Comparison of ENCODE assay signal across 9 cellular contexts in the genomic region with DNA sequence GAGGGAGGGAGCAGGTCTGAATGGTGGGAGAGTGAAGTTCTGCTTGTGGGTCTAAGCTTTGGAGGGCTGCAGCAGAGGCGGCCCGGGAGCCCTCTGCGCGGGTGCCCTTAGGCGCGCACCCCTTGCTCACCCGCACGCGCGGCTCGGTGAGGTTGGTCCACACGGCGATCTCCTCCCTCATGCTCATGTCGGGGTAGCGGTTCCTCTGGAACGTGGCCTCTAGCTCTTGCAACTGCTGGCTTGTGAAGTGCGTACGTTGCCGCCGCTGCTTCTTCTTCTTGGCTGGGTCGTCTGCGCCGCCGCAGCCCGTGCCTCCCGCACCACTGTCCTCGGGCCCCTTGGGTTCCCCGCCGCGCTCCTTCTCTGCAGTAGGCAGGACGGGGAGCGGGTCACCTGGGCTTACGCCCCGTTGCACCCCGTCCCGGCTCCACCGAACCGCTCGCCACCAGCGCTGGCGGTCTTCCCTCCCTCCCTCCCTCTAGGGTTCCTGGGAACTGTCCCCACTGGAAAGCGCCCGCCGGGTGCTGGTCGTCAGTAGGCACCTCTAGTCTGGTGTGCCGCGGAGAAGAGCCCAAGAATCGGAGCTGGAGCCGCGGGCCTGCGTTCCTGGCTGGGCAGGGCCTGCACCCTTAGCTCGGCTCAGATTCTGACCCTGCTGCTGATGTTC. TPM values are rescaled to one million over a fixed set of nuclear protein-coding genes. Genes with fewer than 3 reads are reported as not detected.
DNase-seq lines count a peak whose midpoint lies in the region; ATAC-seq and TF ChIP-seq lines count a peak whose summit lies in the region.
"Had no signal": no experiment of that assay in that cellular context is flagged by ENCODE, and none has a peak within 500 bp of the region (broad histone marks: within the 10 kb centered on the region; RNA-seq: fewer than 3 reads in every experiment).

No MANE protein-coding gene starts in this region.

- no peak overlapping the region for H3K27ac ChIP-seq in left ventricle myocardium inferior (replicated peaks)
- no peak overlapping the region for H3K27ac ChIP-seq in upper lobe of left lung

- intact Hi-C loops in left ventricle myocardium inferior (cut with micrococcal nuclease) (no loop called here), Right ventricle myocardium superior (cut with DNase I) (no loop called here)

- H3K9me3 Mint-ChIP-seq in activated T-helper 17 cell treated with anti-CD3 and anti-CD28 coated beads, Interleukin-2, amount 50 U/mL, for 72 hours = no peaks in the 10 kb centered on the region
- no peaks in the 10 kb centered on the region for H3K9me3 Mint-ChIP-seq in effector memory CD8-positive, alpha-beta T cell

- no peaks in the 10 kb centered on the region for H3K9me3 ChIP-seq in left ventricle myocardium inferior (replicated peaks)
- H3K9me3 ChIP-seq in upper lobe of left lung = no peaks in the 10 kb centered on the region

- H3K36me3 ChIP-seq in left ventricle myocardium inferior (no peaks in the 10 kb centered on the region), upper lobe of left lung (no peaks in the 10 kb centered on the region)

- WGBS in upper lobe of left lung, 2 donors = 13 to 19% methylated on average over 34 to 51 of the region's 52 CpGs

- TF ChIP-seq EP300 in upper lobe of left lung (IDR thresholded peaks at IDR 0.05) = no peak

- H3K4me3 Mint-ChIP-seq in activated T-helper 17 cell treated with anti-CD3 and anti-CD28 coated beads, Interleukin-2, amount 50 U/mL, for 72 hours = peak overlapping the region; percentile 58
- H3K4me3 Mint-ChIP-seq in effector memory CD8-positive, alpha-beta T cell = peak overlapping the region in 1 of 2 donors; percentile 37

- no peak for TF ChIP-seq CTCF in left ventricle myocardium inferior (IDR thresholded peaks at IDR 0.05; ENCODE audit: borderline replicate concordance)
- no peak for TF ChIP-seq CTCF in upper lobe of left lung (IDR thresholded peaks at IDR 0.05)

- DNase-seq in left ventricle myocardium inferior (peak; percentile 13), Right ventricle myocardium superior (no peak), left kidney (ENCODE audit: low read depth, low spot score) (peak; percentile 53), upper lobe of left lung (peak in 1 of 2 donors; percentile 82), amniotic stem cell (lab: John Stamatoyannopoulos, UW) (no peak), GM19240 (ENCODE audit: insufficient read length, low spot score) (no peak)
- no peak for DNase-seq in effector memory CD8-positive, alpha-beta T cell

- H3K4me1 Mint-ChIP-seq in activated T-helper 17 cell treated with anti-CD3 and anti-CD28 coated beads, Interleukin-2, amount 50 U/mL, for 72 hours = peaks cover 15% of the 10 kb centered on the region
- H3K4me1 Mint-ChIP-seq in effector memory CD8-positive, alpha-beta T cell (ENCODE audit: low read depth in 2 of 2) = peaks cover 12 to 24% of the 10 kb centered on the region in 2 donors

- H3K4me3 ChIP-seq in left ventricle myocardium inferior = peak overlapping the region; percentile 53
- peak overlapping the region in 3 of 4 donors; percentile 29 to 46 (median 43) for H3K4me3 ChIP-seq in upper lobe of left lung

- H3K27ac Mint-ChIP-seq in activated T-helper 17 cell treated with anti-CD3 and anti-CD28 coated beads, Interleukin-2, amount 50 U/mL, for 72 hours = no peak overlapping the region
- no peak overlapping the region for H3K27ac Mint-ChIP-seq in effector memory CD8-positive, alpha-beta T cell

- TF ChIP-seq POLR2A in upper lobe of left lung (IDR thresholded peaks at IDR 0.05) = no peak

- H3K4me1 ChIP-seq in left ventricle myocardium inferior = peaks cover 53% of the 10 kb centered on the region
- H3K4me1 ChIP-seq in upper lobe of left lung = peaks cover 34 to 64% (median 37%) of the 10 kb centered on the region in 4 donors

- H3K27me3 Mint-ChIP-seq in activated T-helper 17 cell treated with anti-CD3 and anti-CD28 coated beads, Interleukin-2, amount 50 U/mL, for 72 hours = peaks cover 65% of the 10 kb centered on the region
- H3K27me3 Mint-ChIP-seq in effector memory CD8-positive, alpha-beta T cell = peaks cover 78 to 89% of the 10 kb centered on the region in 2 donors

- H3K27me3 ChIP-seq in left ventricle myocardium inferior (ENCODE audit: low read depth) (peaks cover 100% of the 10 kb centered on the region), upper lobe of left lung (peaks cover 0 to 87% (median 67%) of the 10 kb centered on the region in 4 donors)

- H3K36me3 Mint-ChIP-seq in activated T-helper 17 cell treated with anti-CD3 and anti-CD28 coated beads, Interleukin-2, amount 50 U/mL, for 72 hours (ENCODE audit: low read depth) = peaks cover 24% of the 10 kb centered on the region
- no peaks in the 10 kb centered on the region for H3K36me3 Mint-ChIP-seq in effector memory CD8-positive, alpha-beta T cell (ENCODE audit: insufficient read depth)

- no peak for ATAC-seq in Right ventricle myocardium superior (ENCODE audit: poor library complexity)
- ATAC-seq in activated T-helper 17 cell treated with anti-CD3 and anti-CD28 coated beads, Interleukin-2, amount 50 U/mL, for 72 hours (replicated peaks) = no peak
- ATAC-seq in upper lobe of left lung (ENCODE audit: low FRiP score in 2 of 2) = no peak
- no peak for ATAC-seq in effector memory CD8-positive, alpha-beta T cell (replicated peaks)
- ATAC-seq: esophagus mucosa had no signal

RNA-seq across cellular contexts. Expression of a gene that starts 2.7 kb away (rescaled TPM):
- total RNA-seq in left ventricle myocardium inferior = not detected
- total RNA-seq in Right ventricle myocardium superior = not detected
- total RNA-seq in activated T-helper 17 cell treated with anti-CD3 and anti-CD28 coated beads, Interleukin-2, amount 50 U/mL, for 72 hours = not detected
- 10 to 100 TPM in 1 of 6 donors, 1 to 10 TPM in 1, under 1 TPM in 2, not detected in 2; 0.23 to 11.0 (median 1.0) TPM for total RNA-seq in upper lobe of left lung

Comparison
In these comparisons a context has a peak if more than half of its experiments do, and no peak if none do; other contexts are left out.
1. DNase-seq: peak in left ventricle myocardium inferior (single experiment) and left kidney (single experiment); none in Right ventricle myocardium superior (single experiment), amniotic stem cell (single experiment), effector memory CD8-positive, alpha-beta T cell (0 of 3) and GM19240 (single experiment).